9 cellular contexts compared by ENCODE assay signal in the genomic region with DNA sequence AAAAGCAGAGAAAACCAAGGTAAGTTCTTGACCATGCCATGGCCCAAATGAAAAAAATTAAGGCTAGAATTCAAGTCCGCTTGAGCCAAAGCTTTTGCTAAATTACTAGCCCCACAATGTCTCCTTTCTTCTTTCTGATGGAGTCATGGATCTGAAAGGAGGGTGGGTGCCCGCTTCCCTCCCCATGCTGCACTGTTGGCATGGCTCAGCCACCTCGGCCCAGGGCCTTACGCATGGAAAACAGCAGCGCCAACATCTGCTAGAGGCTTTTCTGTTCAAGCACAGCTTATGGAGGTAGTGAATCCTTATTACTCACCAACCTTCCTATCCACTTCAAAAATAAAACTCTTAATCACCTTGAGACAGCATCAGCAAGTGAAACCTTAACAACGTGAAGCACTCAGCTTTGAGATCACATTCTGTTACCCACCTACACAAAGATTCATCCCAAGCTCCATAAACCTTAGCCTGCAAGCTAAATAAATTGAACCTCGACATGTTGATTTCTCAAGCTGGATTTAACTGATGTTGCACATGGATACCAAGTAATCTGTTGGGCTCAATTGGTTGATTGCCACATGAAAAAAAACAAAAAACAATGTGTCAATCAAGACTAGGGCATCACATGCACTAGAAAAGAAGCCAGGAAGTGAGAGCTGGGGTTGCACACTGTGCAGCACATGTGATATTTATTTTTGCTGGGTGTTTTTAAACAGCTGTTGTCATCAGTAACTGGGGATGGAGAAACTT. TPM values are rescaled to one million over a fixed set of nuclear protein-coding genes. Genes with fewer than 3 reads are reported as not detected.
DNase-seq lines count a peak whose midpoint lies in the region; ATAC-seq and TF ChIP-seq lines count a peak whose summit lies in the region.
"Had no signal": no experiment of that assay in that cellular context is flagged by ENCODE, and none has a peak within 500 bp of the region (broad histone marks: within the 10 kb centered on the region; RNA-seq: fewer than 3 reads in every experiment).

No MANE protein-coding gene starts in this region.

- H3K9me2 ChIP-seq in Karpas-422 (replicated peaks; ENCODE audit: insufficient read depth, low read length) = no peaks in the 10 kb centered on the region

- no peaks in the 10 kb centered on the region for H3K79me2 ChIP-seq in Karpas-422 (ENCODE audit: low read length)

- H2AFZ ChIP-seq in Karpas-422 (ENCODE audit: low read length) = no peak overlapping the region

- no peaks in the 10 kb centered on the region for H3K9me3 Mint-ChIP-seq in stimulated activated memory B cell treated with anti-CD40 and anti-IgM and Interleukin-4, amounts not matched to agents 10 μg/mL and 1 μg/mL and 100 μg/mL, for 72 hours

- H3K4me3 ChIP-seq in Karpas-422 (ENCODE audit: low read length) (no peak overlapping the region), left ventricle myocardium inferior (no peak overlapping the region)
- H3K4me3 ChIP-seq: SJCRH30 had no signal

- no peak overlapping the region for H3K4me2 ChIP-seq in Karpas-422 (ENCODE audit: low read depth, low read length, poor library complexity, severe bottlenecking)

- no peaks in the 10 kb centered on the region for H4K20me1 ChIP-seq in Karpas-422 (ENCODE audit: insufficient read depth, low read depth, low read length)

- H3K27ac ChIP-seq in cingulate gyrus (ENCODE audit: low read depth, low read length) (peak overlapping the region; percentile 39), Karpas-422 (ENCODE audit: low read length) (no peak overlapping the region), left ventricle myocardium inferior (replicated peaks) (no peak overlapping the region)
- H3K27ac ChIP-seq: SJCRH30 had no signal

- ATAC-seq in stimulated activated memory B cell treated with anti-CD40 and anti-IgM and Interleukin-4, amounts not matched to agents 10 μg/mL and 1 μg/mL and 100 μg/mL, for 72 hours = no peak
- no peak for ATAC-seq in GM21367 (IDR thresholded peaks at IDR 0.05; ENCODE audit: unreplicated experiment)

- H3K4me1 Mint-ChIP-seq in stimulated activated memory B cell treated with anti-CD40 and anti-IgM and Interleukin-4, amounts not matched to agents 10 μg/mL and 1 μg/mL and 100 μg/mL, for 72 hours = peaks cover 23% of the 10 kb centered on the region

- no peaks in the 10 kb centered on the region for H3K4me1 ChIP-seq in Karpas-422 (ENCODE audit: low read length)
- peaks cover 15% of the 10 kb centered on the region for H3K4me1 ChIP-seq in left ventricle myocardium inferior

- intact Hi-C loops in left ventricle myocardium inferior (cut with micrococcal nuclease) = no loop called here

- H3K4me3 Mint-ChIP-seq in stimulated activated memory B cell treated with anti-CD40 and anti-IgM and Interleukin-4, amounts not matched to agents 10 μg/mL and 1 μg/mL and 100 μg/mL, for 72 hours = no peak overlapping the region

- TF ChIP-seq CTCF in left ventricle myocardium inferior (IDR thresholded peaks at IDR 0.05; ENCODE audit: borderline replicate concordance) = no peak

- no peaks in the 10 kb centered on the region for H3K36me3 ChIP-seq in Karpas-422 (ENCODE audit: insufficient read depth, low read length)
- H3K36me3 ChIP-seq in left ventricle myocardium inferior = no peaks in the 10 kb centered on the region
- H3K36me3 ChIP-seq: SJCRH30 had no signal

- no peak overlapping the region for H3K9ac ChIP-seq in Karpas-422 (ENCODE audit: low read length)

- no peaks in the 10 kb centered on the region for H3K27me3 Mint-ChIP-seq in stimulated activated memory B cell treated with anti-CD40 and anti-IgM and Interleukin-4, amounts not matched to agents 10 μg/mL and 1 μg/mL and 100 μg/mL, for 72 hours

- H3K27ac Mint-ChIP-seq in stimulated activated memory B cell treated with anti-CD40 and anti-IgM and Interleukin-4, amounts not matched to agents 10 μg/mL and 1 μg/mL and 100 μg/mL, for 72 hours = peak overlapping the region; percentile 30

- H3K9me3 ChIP-seq in Karpas-422 (ENCODE audit: low read length) (no peaks in the 10 kb centered on the region), left ventricle myocardium inferior (replicated peaks) (no peaks in the 10 kb centered on the region)
- H3K9me3 ChIP-seq: SJCRH30 had no signal

- H3K27me3 ChIP-seq in Karpas-422 (ENCODE audit: low read length) = no peaks in the 10 kb centered on the region
- H3K27me3 ChIP-seq in left ventricle myocardium inferior (ENCODE audit: low read depth) = no peaks in the 10 kb centered on the region
- H3K27me3 ChIP-seq: SJCRH30 had no signal

- peak; percentile 46 for DNase-seq in activated CD4-positive, alpha-beta T cell treated with anti-CD3 and anti-CD28 coated beads for 48 hours
- no peak for DNase-seq in activated CD4-positive, alpha-beta T cell treated with anti-CD3 and anti-CD28 coated beads for 4 hours
- DNase-seq in NAMALWA (ENCODE audit: low spot score) (peak; percentile 20), Karpas-422 (no peak), left ventricle myocardium inferior (no peak)

- no peaks in the 10 kb centered on the region for H3K36me3 Mint-ChIP-seq in stimulated activated memory B cell treated with anti-CD40 and anti-IgM and Interleukin-4, amounts not matched to agents 10 μg/mL and 1 μg/mL and 100 μg/mL, for 72 hours

RNA-seq across cellular contexts. Expression of a gene that starts 43.4 kb away (rescaled TPM):
- total RNA-seq in Karpas-422 (2014; rRNA removed; shearing (Covaris generic); ENCODE audit: low replicate concordance) = 2,059 and 2,102 TPM in 2 replicates
- total RNA-seq in left ventricle myocardium inferior = 4,332 TPM

Comparison
In these comparisons a context has a peak if more than half of its experiments do, and no peak if none do; other contexts are left out.
1. DNase-seq: peak in activated CD4-positive, alpha-beta T cell treated with anti-CD3 and anti-CD28 coated beads for 48 hours (single experiment) and NAMALWA (single experiment); none in activated CD4-positive, alpha-beta T cell treated with anti-CD3 and anti-CD28 coated beads for 4 hours (0 of 2), Karpas-422 (single experiment) and left ventricle myocardium inferior (single experiment).